27 cellular contexts compared by ENCODE assay signal in the genomic region with DNA sequence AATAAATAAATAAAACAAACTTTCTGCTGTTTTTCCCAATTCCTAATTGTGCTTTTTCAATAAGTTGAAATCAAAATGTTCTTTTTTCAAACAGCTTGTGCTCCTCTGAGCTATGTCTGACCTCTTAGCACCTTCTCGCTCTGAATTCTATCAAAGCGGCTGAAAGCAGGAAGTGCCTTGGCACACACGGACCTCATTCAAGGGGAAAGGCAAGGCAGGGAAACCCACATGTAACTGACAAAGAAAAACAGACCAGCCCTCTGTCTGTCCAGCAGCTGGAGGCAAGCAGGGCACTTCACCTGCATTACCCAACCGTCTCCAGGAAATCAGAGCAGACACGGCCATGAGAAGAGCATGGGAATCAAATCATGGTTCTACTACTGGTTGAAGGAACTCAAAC. TPM values are rescaled to one million over a fixed set of nuclear protein-coding genes. Genes with fewer than 3 reads are reported as not detected.
DNase-seq lines count a peak whose midpoint lies in the region; ATAC-seq and TF ChIP-seq lines count a peak whose summit lies in the region.
"Had no signal": no experiment of that assay in that cellular context is flagged by ENCODE, and none has a peak within 500 bp of the region (broad histone marks: within the 10 kb centered on the region; RNA-seq: fewer than 3 reads in every experiment).

No MANE protein-coding gene starts in this region.

- no peak overlapping the region for H3K4me2 ChIP-seq in DND-41 (ENCODE audit: insufficient read depth, low read length)
- H3K4me2 ChIP-seq: BLaER1 had no signal

- no peak for TF ChIP-seq CTCF in DND-41 (IDR thresholded peaks at IDR 0.05; ENCODE audit: borderline replicate concordance, extremely low read depth, low read length, poor library complexity, severe bottlenecking)
- no peak for TF ChIP-seq CTCF in cardiac muscle cell (IDR thresholded peaks at IDR 0.05; ENCODE audit: low read depth, low read length)
- no peak for TF ChIP-seq CTCF in neutrophil (IDR thresholded peaks at IDR 0.05)

- H3K27ac ChIP-seq in DND-41 (ENCODE audit: low read length) (peak overlapping the region; percentile 64; the same call in 1 of the 2 replicates), cardiac muscle cell (peak overlapping the region; percentile 57), neutrophil (peak overlapping the region; percentile 50)
- H3K27ac ChIP-seq: BLaER1 had no signal

- H3K9me3 ChIP-seq in DND-41 (ENCODE audit: insufficient read depth, low read length, severe bottlenecking) (no peaks in the 10 kb centered on the region), cardiac muscle cell (ENCODE audit: low read depth) (no peaks in the 10 kb centered on the region), neutrophil (no peaks in the 10 kb centered on the region)
- H3K9me3 ChIP-seq: BLaER1, HAP-1, heart right ventricle had no signal

- H3K79me2 ChIP-seq in DND-41 (ENCODE audit: insufficient read depth, low read length) = no peaks in the 10 kb centered on the region

- no peak overlapping the region for H3K9ac ChIP-seq in DND-41 (ENCODE audit: low read depth, low read length)
- H3K9ac ChIP-seq: BLaER1 had no signal

- ATAC-seq in DND-41 (ENCODE audit: insufficient read depth, low read depth) (peak; percentile 44), GM21619 (IDR thresholded peaks at IDR 0.05; ENCODE audit: unreplicated experiment) (no peak), HG03025 (IDR thresholded peaks at IDR 0.05; ENCODE audit: low FRiP score, unreplicated experiment) (no peak)
- ATAC-seq: activated CD8-positive, alpha-beta T cell treated with anti-CD3 and anti-CD28 coated beads for 36 hours; PC-3 had no signal

- no peaks in the 10 kb centered on the region for H3K27me3 ChIP-seq in DND-41 (ENCODE audit: insufficient read depth, low read length, poor library complexity)
- no peaks in the 10 kb centered on the region for H3K27me3 ChIP-seq in cardiac muscle cell
- no peaks in the 10 kb centered on the region for H3K27me3 ChIP-seq in neutrophil
- H3K27me3 ChIP-seq: BLaER1, heart right ventricle had no signal

- H3K4me3 ChIP-seq in DND-41 (ENCODE audit: low read depth in 1 of 2, low read length in 2 of 2) = no peak overlapping the region
- H3K4me3 ChIP-seq in cardiac muscle cell = no peak overlapping the region
- no peak overlapping the region for H3K4me3 ChIP-seq in neutrophil (ENCODE audit: low read depth in 1 of 2, low read length in 1 of 2)
- H3K4me3 ChIP-seq: BLaER1, HAP-1, heart right ventricle had no signal

- peak; percentile 43 for DNase-seq in DND-41
- peak; percentile 72 for DNase-seq in NCI-H2029 (lab: John Stamatoyannopoulos, UW)
- peak in 1 of 2 donors; percentile 23 for DNase-seq in cardiac muscle cell (ENCODE audit: low read depth in 1 of 2, low spot score in 1 of 2)
- DNase-seq in GM19238 (ENCODE audit: insufficient read length, low spot score) = no peak
- DNase-seq: ACHN; activated CD4-positive, CD25-positive, alpha-beta regulatory T cell treated with anti-CD3 and anti-CD28 coated beads, Interleukin-2, amount 50 U/mL, for 72 hours; activated CD8-positive, alpha-beta T cell treated with anti-CD3 and anti-CD28 coated beads for 36 hours; activated effector memory CD4-positive, alpha-beta T cell treated with Interleukin-2 at 50 U/mL for 16 hours; activated naive CD8-positive, alpha-beta T cell treated with anti-CD3 and anti-CD28 coated beads, Interleukin-2, amount 10 ng/mL, durations not matched to agents 7 days and 5 days; activated T-cell treated with anti-CD3 and anti-CD28 coated beads for 4 hours; cerebellar nuclear complex; COR-L47; effector CD4-positive, alpha-beta T cell; EL; heart right ventricle; midbrain; NCI-H1105; NCI-H2081; NCI-H446; PC-3; posterior cingulate gyrus; T-helper 1 cell had no signal

- H3K36me3 ChIP-seq in DND-41 (ENCODE audit: insufficient read depth, low read length) (peaks cover 3% of the 10 kb centered on the region; the same call in 1 of the 2 replicates), cardiac muscle cell (peaks cover 7% of the 10 kb centered on the region), neutrophil (no peaks in the 10 kb centered on the region)
- H3K36me3 ChIP-seq: HAP-1 had no signal

- no peaks in the 10 kb centered on the region for H4K20me1 ChIP-seq in DND-41 (ENCODE audit: insufficient read depth, low read length)
- H4K20me1 ChIP-seq: BLaER1 had no signal

- H2AFZ ChIP-seq in DND-41 (ENCODE audit: low read depth, low read length) = 0 out of 2 replicates have a peak overlapping the region, but pooled peaks have one; percentile 20

- H3K4me1 ChIP-seq in DND-41 (ENCODE audit: insufficient read depth, low read length) (peaks cover 59% of the 10 kb centered on the region), cardiac muscle cell (ENCODE audit: low read depth) (peaks cover 40% of the 10 kb centered on the region), neutrophil (ENCODE audit: control insufficient read depth in 1 of 2, insufficient read depth in 1 of 2, low read depth in 1 of 2, low read length in 1 of 2) (peaks cover 48 to 60% of the 10 kb centered on the region in 2 experiments)

RNA-seq across cellular contexts. Expression of gene PLPP3, which starts 56.7 kb away (rescaled TPM):
- 56.2 and 58.2 TPM in 2 replicates for total RNA-seq in cardiac muscle cell
- polyA plus RNA-seq in cardiac muscle cell = 41.3 and 41.4 TPM in 2 replicates
- total RNA-seq: activated CD8-positive, alpha-beta T cell treated with anti-CD3 and anti-CD28 coated beads for 36 hours had no signal
